ENCODE assay signal across 10 cellular contexts in genomic region chr4:119307606-119308005, GRCh38. TPM values are rescaled to one million over a fixed set of nuclear protein-coding genes. Genes with fewer than 3 reads are reported as not detected.
"Had no signal": no experiment of that assay in that cellular context is flagged by ENCODE, and none has a peak within 500 bp of the region (broad histone marks: within the 10 kb centered on the region; RNA-seq: fewer than 3 reads in every experiment).

No MANE protein-coding gene starts in this region.

- H3K4me3 ChIP-seq: GM23248, HAP-1, K562 had no signal

- ATAC-seq: HCT116, K562 had no signal

- H3K36me3 ChIP-seq: HAP-1 had no signal

- H3K9me3 ChIP-seq: HAP-1 had no signal

- FAIRE-seq: HTR-8/SVneo, K562 had no signal

- H2AFZ ChIP-seq: GM23248 had no signal

- H3K9ac ChIP-seq: GM23248 had no signal

- H3K27ac ChIP-seq: GM23248 had no signal

- DNase-seq: GM23248, GOT3, H7, IMR-90 had no signal

RNA-seq across cellular contexts. Expression of gene FABP2, which starts 14.3 kb away (rescaled TPM):
- total RNA-seq: GM23248, H4, H7, HT-29, IMR-90, K562 had no signal
- polyA plus RNA-seq: GM23248, IMR-90, K562 had no signal
